In the genomic region with DNA sequence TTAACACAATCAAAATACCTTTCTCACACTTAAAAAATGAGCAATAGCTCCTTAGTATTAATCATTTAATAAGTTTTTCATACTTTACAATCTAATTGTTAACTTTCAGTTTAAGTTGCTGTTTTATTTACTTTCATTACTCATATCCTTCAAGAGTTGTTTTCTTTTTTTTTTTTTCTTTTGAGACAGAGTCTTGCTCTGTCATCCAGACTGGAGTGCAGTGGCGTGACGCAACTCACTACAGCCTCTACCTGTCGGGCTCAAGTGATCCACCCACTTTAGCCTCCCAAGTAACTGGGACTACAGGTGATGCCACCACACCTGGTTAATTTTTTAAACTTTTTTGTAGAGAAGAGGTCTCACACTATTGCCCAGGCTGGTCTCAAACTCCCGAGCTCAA, we compare ENCODE assay signal across 13 cellular contexts. TPM values are rescaled to one million over a fixed set of nuclear protein-coding genes. Genes with fewer than 3 reads are reported as not detected.
A peak's percentile ranks its signal among the peaks of the same experiment; 100 is the strongest.
DNase-seq lines count a peak whose midpoint lies in the region; ATAC-seq, FAIRE-seq and TF ChIP-seq lines count a peak whose summit lies in the region.
"Had no signal": no experiment of that assay in that cellular context is flagged by ENCODE, and none has a peak within 500 bp of the region (broad histone marks: within the 10 kb centered on the region; RNA-seq: fewer than 3 reads in every experiment).

No MANE protein-coding gene starts in this region.

- H2AFZ ChIP-seq in smooth muscle cell (ENCODE audit: low read depth), result no peak overlapping the region

- no peak overlapping the region for H3K27ac Mint-ChIP-seq in activated CD4-positive, alpha-beta T cell treated with anti-CD3 and anti-CD28 coated beads, Interleukin-2, amount 10 ng/mL, durations not matched to agents 24 days and 14 days

- H3K36me3 ChIP-seq in RWPE2 (ENCODE audit: low read depth), result peaks cover 42% of the 10 kb centered on the region
- peaks cover 5% of the 10 kb centered on the region for H3K36me3 ChIP-seq in smooth muscle cell (ENCODE audit: low read depth)

- H3K27me3 Mint-ChIP-seq in activated CD4-positive, alpha-beta T cell treated with anti-CD3 and anti-CD28 coated beads, Interleukin-2, amount 10 ng/mL, durations not matched to agents 24 days and 14 days, result no peaks in the 10 kb centered on the region

- no peaks in the 10 kb centered on the region for H3K27me3 ChIP-seq in RWPE2 (ENCODE audit: insufficient read depth, poor library complexity, severe bottlenecking)
- no peaks in the 10 kb centered on the region for H3K27me3 ChIP-seq in foreskin keratinocyte
- H3K27me3 ChIP-seq in smooth muscle cell (ENCODE audit: low read depth), result no peaks in the 10 kb centered on the region

- 0 out of 3 replicates have a peak, but pooled peaks have one; percentile 40 for ATAC-seq in RWPE2 (ENCODE audit: low read depth)
- ATAC-seq in foreskin keratinocyte, result peak; percentile 24
- no peak for ATAC-seq in HG03280 (IDR thresholded peaks at IDR 0.05; ENCODE audit: unreplicated experiment)
- ATAC-seq: HepG2, Right ventricle myocardium inferior had no signal

- H3K36me3 Mint-ChIP-seq in activated CD4-positive, alpha-beta T cell treated with anti-CD3 and anti-CD28 coated beads, Interleukin-2, amount 10 ng/mL, durations not matched to agents 24 days and 14 days (ENCODE audit: low read depth), result peaks cover 14% of the 10 kb centered on the region

- H3K4me3 ChIP-seq in RWPE2 (ENCODE audit: severe bottlenecking) (no peak overlapping the region), smooth muscle cell (no peak overlapping the region)
- H3K4me3 ChIP-seq: SK-N-MC had no signal

- FAIRE-seq in HTR-8/SVneo (lab: Jason Lieb, UNC), result peak; percentile 82
- FAIRE-seq: HepG2 had no signal

- no peaks in the 10 kb centered on the region for H3K9me3 Mint-ChIP-seq in activated CD4-positive, alpha-beta T cell treated with anti-CD3 and anti-CD28 coated beads, Interleukin-2, amount 10 ng/mL, durations not matched to agents 24 days and 14 days

- no peak overlapping the region for H3K4me3 Mint-ChIP-seq in activated CD4-positive, alpha-beta T cell treated with anti-CD3 and anti-CD28 coated beads, Interleukin-2, amount 10 ng/mL, durations not matched to agents 24 days and 14 days

- peaks cover 43% of the 10 kb centered on the region for H3F3A ChIP-seq in smooth muscle cell (ENCODE audit: low read depth)

- intact Hi-C loops in activated CD4-positive, alpha-beta T cell treated with anti-CD3 and anti-CD28 coated beads, Interleukin-2, amount 10 ng/mL, durations not matched to agents 24 days and 14 days (cut with micrococcal nuclease), result no loop called here

- H3K4me1 Mint-ChIP-seq in activated CD4-positive, alpha-beta T cell treated with anti-CD3 and anti-CD28 coated beads, Interleukin-2, amount 10 ng/mL, durations not matched to agents 24 days and 14 days, result peaks cover 14% of the 10 kb centered on the region

- TF ChIP-seq CTCF in RWPE2 (IDR thresholded peaks at IDR 0.05; ENCODE audit: poor library complexity, severe bottlenecking) (no peak), foreskin keratinocyte (conservative IDR thresholded peaks at IDR 0.05) (no peak), smooth muscle cell (IDR thresholded peaks at IDR 0.05; ENCODE audit: borderline replicate concordance, insufficient read depth, poor library complexity, severe bottlenecking) (no peak)

- H3K27ac ChIP-seq in RWPE2 (ENCODE audit: poor library complexity, severe bottlenecking) (no peak overlapping the region), foreskin keratinocyte (no peak overlapping the region), smooth muscle cell (ENCODE audit: low read depth) (peak overlapping the region; percentile 43)
- H3K27ac ChIP-seq: SK-N-MC had no signal

- H3K4me2 ChIP-seq in smooth muscle cell, result no peak overlapping the region

- H3K4me1 ChIP-seq in RWPE2 (ENCODE audit: insufficient read depth, poor library complexity, severe bottlenecking), result peaks cover 14% of the 10 kb centered on the region
- no peaks in the 10 kb centered on the region for H3K4me1 ChIP-seq in foreskin keratinocyte
- H3K4me1 ChIP-seq in smooth muscle cell (ENCODE audit: low read depth), result no peaks in the 10 kb centered on the region

- DNase-seq in HTR-8/SVneo (ENCODE audit: insufficient read length, low spot score), result no peak
- no peak for DNase-seq in RWPE2 (ENCODE audit: low spot score)
- DNase-seq in foreskin keratinocyte, result no peak
- DNase-seq in smooth muscle cell (lab: John Stamatoyannopoulos, UW; ENCODE audit: unreplicated experiment), result no peak
- no peak for DNase-seq in activated CD4-positive, alpha-beta T cell treated with anti-CD3 and anti-CD28 coated beads, Interleukin-2, amount 10 ng/mL, durations not matched to agents 24 days and 14 days
- no peak for DNase-seq in activated gamma-delta T cell (lab: John Stamatoyannopoulos, UW)
- DNase-seq: Karpas-422, NCI-H1417 treated with DMSO at 0.1 percent for 48 hours, NCI-H2029 treated with DMSO at 0.1 percent for 48 hours had no signal

- H4K20me1 ChIP-seq in smooth muscle cell (ENCODE audit: low read depth), result peaks cover 95% of the 10 kb centered on the region

- no peak overlapping the region for H3K9ac ChIP-seq in smooth muscle cell (ENCODE audit: low read depth)

- H3K9me3 ChIP-seq in RWPE2 (ENCODE audit: severe bottlenecking) (no peaks in the 10 kb centered on the region), smooth muscle cell (replicated peaks; ENCODE audit: low read depth) (no peaks in the 10 kb centered on the region)

- peaks cover 98% of the 10 kb centered on the region for H3K79me2 ChIP-seq in smooth muscle cell (ENCODE audit: low read depth)

- WGBS in smooth muscle cell (ENCODE audit: low lambda C conversion rate), result 92% methylated on average over 4 of the region's 4 CpGs

RNA-seq across cellular contexts. Expression of a gene that starts 16.1 kb away (rescaled TPM):
- total RNA-seq in foreskin keratinocyte (28.4 and 34.3 TPM in 2 replicates), smooth muscle cell (82.9 and 106 TPM in 2 replicates)
- polyA plus RNA-seq in foreskin keratinocyte (6.1 and 6.9 TPM in 2 replicates), smooth muscle cell (39.7 and 41.3 TPM in 2 replicates)
- total RNA-seq in activated CD4-positive, alpha-beta T cell treated with anti-CD3 and anti-CD28 coated beads, Interleukin-2, amount 10 ng/mL, durations not matched to agents 24 days and 14 days, result 45.4 and 46.5 TPM in 2 replicates

RNA-seq across cellular contexts. Expression of a gene that starts 17.1 kb away (rescaled TPM):
- total RNA-seq in foreskin keratinocyte (7.1 TPM in 2 replicates), smooth muscle cell (8.9 and 12.5 TPM in 2 replicates)
- polyA plus RNA-seq in foreskin keratinocyte (2.1 and 3.2 TPM in 2 replicates), smooth muscle cell (6.9 and 13.3 TPM in 2 replicates)
- 21.8 and 22.2 TPM in 2 replicates for total RNA-seq in activated CD4-positive, alpha-beta T cell treated with anti-CD3 and anti-CD28 coated beads, Interleukin-2, amount 10 ng/mL, durations not matched to agents 24 days and 14 days

RNA-seq across cellular contexts. Expression of a gene that starts 19.8 kb away (rescaled TPM):
- total RNA-seq in foreskin keratinocyte (23.1 and 33.2 TPM in 2 replicates), smooth muscle cell (3.4 and 6.6 TPM in 2 replicates)
- polyA plus RNA-seq in foreskin keratinocyte (13.6 and 22.1 TPM in 2 replicates), smooth muscle cell (5.2 and 6.6 TPM in 2 replicates)
- 8.1 TPM in 2 replicates for total RNA-seq in activated CD4-positive, alpha-beta T cell treated with anti-CD3 and anti-CD28 coated beads, Interleukin-2, amount 10 ng/mL, durations not matched to agents 24 days and 14 days

RNA-seq across cellular contexts. Expression of a gene that starts 29.1 kb away (rescaled TPM):
- 0.88 and 0.99 TPM in 2 replicates for total RNA-seq in foreskin keratinocyte
- polyA plus RNA-seq in foreskin keratinocyte, result 0.39 and 0.41 TPM in 2 replicates
- 1.9 and 2.0 TPM in 2 replicates for total RNA-seq in smooth muscle cell
- 2.2 and 3.0 TPM in 2 replicates for polyA plus RNA-seq in smooth muscle cell
- total RNA-seq in activated CD4-positive, alpha-beta T cell treated with anti-CD3 and anti-CD28 coated beads, Interleukin-2, amount 10 ng/mL, durations not matched to agents 24 days and 14 days, result 0.31 and 0.33 TPM in 2 replicates
- total RNA-seq: Right ventricle myocardium inferior had no signal

RNA-seq across cellular contexts. Expression of a gene that starts 55.4 kb away (rescaled TPM):
- total RNA-seq in foreskin keratinocyte (0.10 and 0.11 TPM in 2 replicates), smooth muscle cell (4.4 and 7.6 TPM in 2 replicates)
- polyA plus RNA-seq in foreskin keratinocyte (0.01 and 0.02 TPM in 2 replicates), smooth muscle cell (0.80 and 0.94 TPM in 2 replicates)
- 0.90 and 0.98 TPM in 2 replicates for total RNA-seq in activated CD4-positive, alpha-beta T cell treated with anti-CD3 and anti-CD28 coated beads, Interleukin-2, amount 10 ng/mL, durations not matched to agents 24 days and 14 days
